ENCODE assay signal across 8 cellular contexts in genomic region chr6:117602151-117602898, GRCh38. TPM values are rescaled to one million over a fixed set of nuclear protein-coding genes. Genes with fewer than 3 reads are reported as not detected.
A peak's percentile ranks its signal among the peaks of the same experiment; 100 is the strongest.
DNase-seq lines count a peak whose midpoint lies in the region; ATAC-seq and TF ChIP-seq lines count a peak whose summit lies in the region.

TSS of gene GOPC (minus strand) at chr6:117602511. CDS start at chr6:117602288, 223 bp downstream.

- peak within 1 kb of the TSS; percentile 99 for H3K27ac Mint-ChIP-seq in activated naive CD8-positive, alpha-beta T cell treated with anti-CD3 and anti-CD28 coated beads for 36 hours
- peak within 1 kb of the TSS; percentile 99 for H3K27ac Mint-ChIP-seq in osteocyte (ENCODE audit: unreplicated experiment)

- peaks cover 3% of the 10 kb centered on the region for H3K9me3 Mint-ChIP-seq in activated naive CD8-positive, alpha-beta T cell treated with anti-CD3 and anti-CD28 coated beads for 36 hours
- peaks cover 5% of the 10 kb centered on the region for H3K9me3 Mint-ChIP-seq in osteocyte (ENCODE audit: unreplicated experiment)

- H3K9me3 ChIP-seq in thymus (ENCODE audit: control insufficient read depth): no peaks in the 10 kb centered on the region

- no peaks in the 10 kb centered on the region for H3K36me3 ChIP-seq in thymus (ENCODE audit: control insufficient read depth, insufficient read depth)

- WGBS in thymus: under 1% methylated on average over 60 of the region's 60 CpGs

- H3K4me3 ChIP-seq in thymus (ENCODE audit: low read length): peak within 1 kb of the TSS; percentile 84

- peak within 1 kb of the TSS; percentile 99 for H3K4me3 Mint-ChIP-seq in activated naive CD8-positive, alpha-beta T cell treated with anti-CD3 and anti-CD28 coated beads for 36 hours
- peak within 1 kb of the TSS; percentile 98 for H3K4me3 Mint-ChIP-seq in osteocyte (ENCODE audit: unreplicated experiment)

- H3K36me3 Mint-ChIP-seq in activated naive CD8-positive, alpha-beta T cell treated with anti-CD3 and anti-CD28 coated beads for 36 hours: peaks cover 30% of the 10 kb centered on the region
- H3K36me3 Mint-ChIP-seq in osteocyte (ENCODE audit: unreplicated experiment): peaks cover 14% of the 10 kb centered on the region

- H3K4me1 ChIP-seq in thymus (ENCODE audit: control insufficient read depth, insufficient read depth, low read length): peaks cover 2% of the 10 kb centered on the region

- peak; percentile 89 for ATAC-seq in HG02623 (IDR thresholded peaks at IDR 0.05; ENCODE audit: unreplicated experiment)

- H3K27me3 ChIP-seq in thymus (ENCODE audit: control insufficient read depth, insufficient read depth): no peaks in the 10 kb centered on the region

- peak; percentile 88 for TF ChIP-seq POLR2A in GM10847 (IDR thresholded peaks at IDR 0.05; ENCODE audit: extremely low read depth, insufficient read length)

- intact Hi-C loops in head of caudate nucleus (cut with DNase I): loop anchor here (10.0 kb wide), 3 partner anchors 48 to 258 kb away; no protein-coding TSS in a partner anchor

- H3K4me1 Mint-ChIP-seq in activated naive CD8-positive, alpha-beta T cell treated with anti-CD3 and anti-CD28 coated beads for 36 hours: peaks cover 31% of the 10 kb centered on the region
- peaks cover 34% of the 10 kb centered on the region for H3K4me1 Mint-ChIP-seq in osteocyte (ENCODE audit: unreplicated experiment)

- H3K27ac ChIP-seq in thymus (ENCODE audit: low read depth): peak within 1 kb of the TSS; percentile 94

- no peaks in the 10 kb centered on the region for H3K27me3 Mint-ChIP-seq in activated naive CD8-positive, alpha-beta T cell treated with anti-CD3 and anti-CD28 coated beads for 36 hours
- peaks cover 12% of the 10 kb centered on the region for H3K27me3 Mint-ChIP-seq in osteocyte (ENCODE audit: unreplicated experiment)

- peak; percentile 98 for DNase-seq in NCI-H1105 (lab: John Stamatoyannopoulos, UW)
- DNase-seq in SKM-1 treated with dmso at 0.1 percent for 144 hours (lab: John Stamatoyannopoulos, UW; ENCODE audit: unreplicated experiment): peak; percentile 97
- DNase-seq in activated naive CD8-positive, alpha-beta T cell treated with anti-CD3 and anti-CD28 coated beads for 36 hours: peak; percentile 95
- peak; percentile 92 to 98 (median 96) for DNase-seq in head of caudate nucleus
- peak; percentile 98 for DNase-seq in osteocyte (ENCODE audit: extremely low spot score, unreplicated experiment)

- peak; percentile 20 for TF ChIP-seq CTCF in osteocyte (IDR thresholded peaks at IDR 0.05)

RNA-seq across cellular contexts. Expression of gene GOPC, which starts in this region (rescaled TPM):
- 10 to 100 TPM; 16.1 TPM for total RNA-seq in activated naive CD8-positive, alpha-beta T cell treated with anti-CD3 and anti-CD28 coated beads for 36 hours
- total RNA-seq in osteocyte: 27.3 and 27.6 TPM in 2 replicates
- polyA plus RNA-seq in thymus: 33.1 TPM

Comparison
In these comparisons a context has a peak if more than half of its experiments do, and no peak if none do; other contexts are left out.
1. Peak in every context shown above with its lines: DNase-seq, ATAC-seq, H3K4me3 ChIP-seq and H3K27ac ChIP-seq.